In genomic region chr1:66271904-66272254, GRCh38 we compare ENCODE assay signal across 8 cellular contexts.
DNase-seq lines count a peak whose midpoint lies in the region; ATAC-seq, FAIRE-seq and TF ChIP-seq lines count a peak whose summit lies in the region.

No MANE protein-coding gene starts in this region.

- H3K9me3 Mint-ChIP-seq in nephron progenitor cell: no peaks in the 10 kb centered on the region

- TF ChIP-seq CTCF in endothelial cell of umbilical vein (IDR thresholded peaks at IDR 0.05; ENCODE audit: extremely low read depth in 1 of 2, insufficient read depth in 1 of 2, low read depth in 1 of 2, low read length in 2 of 2) (no peak), nephron progenitor cell (IDR thresholded peaks at IDR 0.05) (no peak)

- peak overlapping the region; percentile 78 for H2AFZ ChIP-seq in endothelial cell of umbilical vein (ENCODE audit: low read depth, low read length)

- H3K79me2 ChIP-seq in endothelial cell of umbilical vein (ENCODE audit: control insufficient read depth, insufficient read depth, low read length): no peaks in the 10 kb centered on the region

- intact Hi-C loops in endothelial cell of umbilical vein (cut with micrococcal nuclease): loop anchor here (1.0 kb wide), 4 partner anchors 59 to 99 kb away; no protein-coding TSS in a partner anchor

- DNase-seq in CD1c-positive myeloid dendritic cell (ENCODE audit: extremely low spot score) (peak; percentile 19), RKO (ENCODE audit: low spot score) (peak; percentile 65), endothelial cell of umbilical vein (ENCODE audit: low read depth, low spot score) (no peak), nephron progenitor cell (no peak), NCI-H82 (lab: John Stamatoyannopoulos, UW) (no peak), GM12892 (ENCODE audit: insufficient read length) (no peak)
- DNase-seq in activated CD8-positive, alpha-beta memory T cell treated with anti-CD3 and anti-CD28 coated beads for 24 hours: no peak

- H3K27me3 ChIP-seq in endothelial cell of umbilical vein (ENCODE audit: control insufficient read depth in 2 of 2, insufficient read depth in 2 of 2, low read length in 2 of 2): no peaks in the 10 kb centered on the region

- POLR2A ChIA-PET in endothelial cell of umbilical vein (lab: Charles Lee): interaction anchor here (2.6 kb wide), 1 partner anchor 60 kb away, joined by 13 read pairs; no protein-coding TSS in a partner anchor

- peak overlapping the region; percentile 37 for H3K4me2 ChIP-seq in endothelial cell of umbilical vein (ENCODE audit: insufficient read depth, low read length)

- dilution Hi-C loops in endothelial cell of umbilical vein (cut with MboI; ENCODE audit: extremely low pct_ligation_motif_present, low sequenced_read_pairs): loop anchor here (25.0 kb wide), 1 partner anchor 190 kb away; no protein-coding TSS in a partner anchor

- no peaks in the 10 kb centered on the region for H3K36me3 ChIP-seq in endothelial cell of umbilical vein (ENCODE audit: control insufficient read depth in 2 of 2, extremely low read depth in 1 of 2, insufficient read depth in 2 of 2, low read length in 2 of 2)

- no peaks in the 10 kb centered on the region for H3K27me3 Mint-ChIP-seq in nephron progenitor cell (ENCODE audit: low read depth, poor library complexity)

- H3K9me3 ChIP-seq in endothelial cell of umbilical vein (replicated peaks; ENCODE audit: control insufficient read depth, insufficient read depth, low read length): no peaks in the 10 kb centered on the region

- peaks cover 43% of the 10 kb centered on the region for H3K4me1 ChIP-seq in endothelial cell of umbilical vein (ENCODE audit: control insufficient read depth, extremely low read depth, insufficient read depth, low read length)

- TF ChIP-seq POLR2A in endothelial cell of umbilical vein (IDR thresholded peaks at IDR 0.05; ENCODE audit: low read depth, low read length) (no peak), GM12892 (IDR thresholded peaks at IDR 0.05; ENCODE audit: low read depth, low read length) (no peak)

- no peak overlapping the region for H3K4me3 ChIP-seq in endothelial cell of umbilical vein (replicated peaks in 1 of 3; ENCODE audit: insufficient read depth in 1 of 3, low read depth in 1 of 3, low read length in 3 of 3)

- no peaks in the 10 kb centered on the region for H3K9me1 ChIP-seq in endothelial cell of umbilical vein (replicated peaks; ENCODE audit: control insufficient read depth, extremely low read depth, insufficient read depth, low read length)

- no peaks in the 10 kb centered on the region for H4K20me1 ChIP-seq in endothelial cell of umbilical vein (replicated peaks; ENCODE audit: control insufficient read depth, extremely low read depth, insufficient read depth, low read length)

- H3K27ac Mint-ChIP-seq in nephron progenitor cell: peak overlapping the region; percentile 53

- CTCF ChIA-PET in endothelial cell of umbilical vein (lab: Charles Lee): interaction anchor here (1.0 to 4.8 kb wide), 4 partner anchors 10 to 232 kb away, joined by 3 to 51 read pairs (median 5); no protein-coding TSS in a partner anchor

- H3K9ac ChIP-seq in endothelial cell of umbilical vein (replicated peaks; ENCODE audit: extremely low read depth, insufficient read depth, low read length): peak overlapping the region; percentile 57

- H3K27ac ChIP-seq in endothelial cell of umbilical vein (ENCODE audit: insufficient read depth, low read depth, low read length): peak overlapping the region; percentile 71

- H3K4me3 Mint-ChIP-seq in nephron progenitor cell: no peak overlapping the region

- H3K4me1 Mint-ChIP-seq in nephron progenitor cell: peaks cover 33% of the 10 kb centered on the region

- no peak for FAIRE-seq in endothelial cell of umbilical vein (lab: Jason Lieb, UNC)
- FAIRE-seq in GM12892 (lab: Jason Lieb, UNC): no peak

- no peak for ATAC-seq in HG03139 (IDR thresholded peaks at IDR 0.05; ENCODE audit: unreplicated experiment)

- no TSS peak for BruUV-seq in endothelial cell of umbilical vein (replicated peaks; lab: Mats Ljungman, UMichigan)

- H3K36me3 Mint-ChIP-seq in nephron progenitor cell (ENCODE audit: low read depth): no peaks in the 10 kb centered on the region

TF ChIP-seq in endothelial cell of umbilical vein, 7 proteins besides CTCF, POLR2A, EP300 and RAD21:
- TF ChIP-seq GATA2 (IDR thresholded peaks at IDR 0.05; ENCODE audit: insufficient read depth, insufficient read length, low read depth, low read length) (no peak), MAX (IDR thresholded peaks at IDR 0.05; ENCODE audit: insufficient read depth, insufficient read length) (peak; percentile 19)

Comparison
In these comparisons a context has a peak if more than half of its experiments do, and no peak if none do; other contexts are left out.
1. DNase-seq: peak in CD1c-positive myeloid dendritic cell (single experiment) and RKO (single experiment); none in endothelial cell of umbilical vein (single experiment), nephron progenitor cell (single experiment), activated CD8-positive, alpha-beta memory T cell treated with anti-CD3 and anti-CD28 coated beads for 24 hours (single experiment), NCI-H82 (single experiment) and GM12892 (single experiment).